Comparison of ENCODE assay signal across 14 cellular contexts in genomic region chr21:15408089-15408488, GRCh38.
A peak's percentile ranks its signal among the peaks of the same experiment; 100 is the strongest.
DNase-seq lines count a peak whose midpoint lies in the region; ATAC-seq and TF ChIP-seq lines count a peak whose summit lies in the region.
"Had no signal": no experiment of that assay in that cellular context is flagged by ENCODE, and none has a peak within 500 bp of the region (broad histone marks: within the 10 kb centered on the region; RNA-seq: fewer than 3 reads in every experiment).

No MANE protein-coding gene starts in this region.

- H3K4me1 ChIP-seq in neural progenitor cell: no peaks in the 10 kb centered on the region
- H3K4me1 ChIP-seq: colonic mucosa, esophagus muscularis mucosa, testis had no signal

- H3K36me3 Mint-ChIP-seq in neural progenitor cell: no peaks in the 10 kb centered on the region

- ATAC-seq in GM18868 (IDR thresholded peaks at IDR 0.05; ENCODE audit: unreplicated experiment) (peak; percentile 94), GM21526 (IDR thresholded peaks at IDR 0.05; ENCODE audit: low FRiP score, unreplicated experiment) (peak; percentile 89), HG03097 (IDR thresholded peaks at IDR 0.05; ENCODE audit: low FRiP score, unreplicated experiment) (peak; percentile 68), SK-N-SH treated with all-trans-retinoic acid at 6 μM for 48 hours (no peak)

- H2AFZ ChIP-seq in neural progenitor cell (replicated peaks): no peak overlapping the region

- DNase-seq in neural progenitor cell (ENCODE audit: low spot score): no peak
- no peak for DNase-seq in pons (ENCODE audit: low spot score)
- DNase-seq in NCI-H187 treated with DMSO at 0.1 percent for 48 hours (lab: John Stamatoyannopoulos, UW): no peak
- no peak for DNase-seq in stimulated activated naive CD4-positive, alpha-beta T cell (lab: John Stamatoyannopoulos, UW)
- DNase-seq: activated T-cell treated with anti-CD3 and anti-CD28 coated beads, Interleukin-2, amount 50 U/mL, for 1 hour; colonic mucosa; NCI-H2171 treated with DMSO at 0.1 percent for 48 hours; testis had no signal

- H3K9me3 Mint-ChIP-seq in neural progenitor cell: peaks cover 6% of the 10 kb centered on the region

- H3F3A ChIP-seq in neural progenitor cell (ENCODE audit: low read depth): no peaks in the 10 kb centered on the region

- H3K36me3 ChIP-seq in neural progenitor cell: no peaks in the 10 kb centered on the region
- H3K36me3 ChIP-seq: colonic mucosa, esophagus muscularis mucosa, neutrophil had no signal

- H4K20me1 ChIP-seq in neural progenitor cell (ENCODE audit: low read depth): no peaks in the 10 kb centered on the region

- H3K27ac Mint-ChIP-seq in neural progenitor cell: peak overlapping the region; percentile 47

- no peaks in the 10 kb centered on the region for H3K27me3 ChIP-seq in neural progenitor cell
- H3K27me3 ChIP-seq: colonic mucosa, esophagus muscularis mucosa, neutrophil, testis had no signal

- no peaks in the 10 kb centered on the region for H3K79me2 ChIP-seq in neural progenitor cell (ENCODE audit: low read depth)

- H3K27me3 Mint-ChIP-seq in neural progenitor cell (ENCODE audit: insufficient read depth, low read depth): no peaks in the 10 kb centered on the region

- no peak overlapping the region for H3K4me2 ChIP-seq in neural progenitor cell

- no peak overlapping the region for H3K9ac ChIP-seq in neural progenitor cell

- no peak overlapping the region for H3K4me3 ChIP-seq in neural progenitor cell
- H3K4me3 ChIP-seq: colonic mucosa, esophagus muscularis mucosa, testis had no signal

- peaks cover 14% of the 10 kb centered on the region for H3K4me1 Mint-ChIP-seq in neural progenitor cell

- no peaks in the 10 kb centered on the region for H3K9me3 ChIP-seq in neural progenitor cell (ENCODE audit: low read depth)
- H3K9me3 ChIP-seq: colonic mucosa, esophagus muscularis mucosa, neutrophil, testis had no signal

- no peak overlapping the region for H3K4me3 Mint-ChIP-seq in neural progenitor cell

- no peak for TF ChIP-seq CTCF in neural progenitor cell (IDR thresholded peaks at IDR 0.05)

- H3K27ac ChIP-seq in neural progenitor cell: no peak overlapping the region
- H3K27ac ChIP-seq: colonic mucosa, esophagus muscularis mucosa, neutrophil, testis had no signal

TF ChIP-seq in SK-N-SH treated with all-trans-retinoic acid at 6 μM for 48 hours, 23 proteins besides CTCF, POLR2A, EP300 and RAD21:
- TF ChIP-seq PATZ1 (CRISPR knock-in tag; IDR thresholded peaks at IDR 0.05; ENCODE audit: borderline replicate concordance) (no peak), PPARA (CRISPR knock-in tag; IDR thresholded peaks at IDR 0.05; ENCODE audit: borderline replicate concordance) (no peak), TOX (CRISPR knock-in tag; IDR thresholded peaks at IDR 0.05; ENCODE audit: borderline replicate concordance) (no peak), ZNF565 (CRISPR knock-in tag; conservative IDR thresholded peaks at IDR 0.05; ENCODE audit: low read depth) (no peak), ESRRG (CRISPR knock-in tag; IDR thresholded peaks at IDR 0.05) (no peak), OSR1 (CRISPR knock-in tag; IDR thresholded peaks at IDR 0.05) (no peak), ZFP3 (CRISPR knock-in tag; IDR thresholded peaks at IDR 0.05) (no peak), TSHZ2 (CRISPR knock-in tag; IDR thresholded peaks at IDR 0.05) (no peak), GLIS3 (CRISPR knock-in tag; IDR thresholded peaks at IDR 0.05) (no peak), ZC3H10 (CRISPR knock-in tag; IDR thresholded peaks at IDR 0.05) (no peak), CREB5 (CRISPR knock-in tag; IDR thresholded peaks at IDR 0.05; ENCODE audit: low read depth) (no peak), TCF4 (CRISPR knock-in tag; IDR thresholded peaks at IDR 0.05; ENCODE audit: borderline replicate concordance) (no peak), SNAI2 (CRISPR knock-in tag; IDR thresholded peaks at IDR 0.05) (no peak), ZFP30 (CRISPR knock-in tag; IDR thresholded peaks at IDR 0.05) (no peak), ZNF70 (CRISPR knock-in tag; IDR thresholded peaks at IDR 0.05) (no peak), POU6F1 (CRISPR knock-in tag; IDR thresholded peaks at IDR 0.05; ENCODE audit: borderline replicate concordance, low read depth) (no peak), BACH2 (CRISPR knock-in tag; IDR thresholded peaks at IDR 0.05; ENCODE audit: borderline replicate concordance) (no peak), CSRNP3 (CRISPR knock-in tag; IDR thresholded peaks at IDR 0.05) (no peak), ISL1 (CRISPR knock-in tag; IDR thresholded peaks at IDR 0.05) (no peak)
